ENCODE assay signal across 4 cellular contexts in genomic region chr6:143855057-143855456, GRCh38.
TF ChIP-seq lines count a peak whose summit lies in the region.
"Not testable (repeated sequence)": the region's sequence is repeated elsewhere in the genome, so short reads cannot be mapped to it uniquely, and the experiment has no call there.

No MANE protein-coding gene starts in this region.

TF ChIP-seq in HEK293, 187 proteins besides CTCF, POLR2A, EP300 and RAD21:
- peak; percentile 42 for TF ChIP-seq ZNF529 (tag by site-specific recombination; IDR thresholded peaks at IDR 0.05; ENCODE audit: insufficient replicate concordance)

TF ChIP-seq in WTC11, 78 proteins besides CTCF, POLR2A, EP300 and RAD21:
- TF ChIP-seq GABPB1 (CRISPR knock-in tag; IDR thresholded peaks at IDR 0.05) = peak; percentile 20; the same call in 1 of the 2 replicates

TF ChIP-seq in K562, 482 proteins besides CTCF, POLR2A, EP300 and RAD21:
- TF ChIP-seq ZNF507 (tag; conservative IDR thresholded peaks at IDR 0.05) = 0 out of 2 replicates have a peak, but pooled peaks have one; percentile 26

TF ChIP-seq in HepG2, 621 proteins besides CTCF, POLR2A, EP300 and RAD21:
- TF ChIP-seq SOX6, CREB1, FOXP1 (IDR thresholded peaks at IDR 0.05): not testable (repeated sequence)
- TF ChIP-seq SOX6 (CRISPR knock-in tag; IDR thresholded peaks at IDR 0.05) (peak; percentile 95), CEBPB (IDR thresholded peaks at IDR 0.05; ENCODE audit: borderline replicate concordance, low read depth, low read length) (peak; percentile 72; the same call in 1 of the 2 replicates), CREB1 (CRISPR knock-in tag; IDR thresholded peaks at IDR 0.05) (0 out of 2 replicates have a peak, but pooled peaks have one; percentile 17), FOXP1 (CRISPR knock-in tag; IDR thresholded peaks at IDR 0.05) (peak; percentile 61), TARDBP (CRISPR knock-in tag; IDR thresholded peaks at IDR 0.05) (peak; percentile 22; the same call in 1 of the 2 replicates), BCL6 (CRISPR knock-in tag; IDR thresholded peaks at IDR 0.05) (peak; percentile 37; the same call in 1 of the 2 replicates), SOX13 (IDR thresholded peaks at IDR 0.05) (peak; percentile 76; the same call in 1 of the 2 replicates), SOX13 (CRISPR knock-in tag; conservative IDR thresholded peaks at IDR 0.05 in 1 of 2, IDR thresholded peaks at IDR 0.05 in 1 of 2) (peak in 1 of 2 experiments; percentile 96; a peak in 2 of 4 replicates), CEBPG (CRISPR knock-in tag; IDR thresholded peaks at IDR 0.05) (peak; percentile 72), PAXIP1 (CRISPR knock-in tag; conservative IDR thresholded peaks at IDR 0.05) (0 out of 2 replicates have a peak, but pooled peaks have one; percentile 21), SAP130 (CRISPR knock-in tag; IDR thresholded peaks at IDR 0.05; ENCODE audit: low read depth) (0 out of 2 replicates have a peak, but pooled peaks have one; percentile 10), FOXA3 (CRISPR knock-in tag; IDR thresholded peaks at IDR 0.05) (peak; percentile 76), THAP11 (CRISPR knock-in tag; IDR thresholded peaks at IDR 0.05) (0 out of 2 replicates have a peak, but pooled peaks have one; percentile 22), SOX5 (CRISPR knock-in tag; IDR thresholded peaks at IDR 0.05; ENCODE audit: borderline replicate concordance) (peak; percentile 92), TCF7 (IDR thresholded peaks at IDR 0.05; ENCODE audit: low read depth) (peak; percentile 59; the same call in 1 of the 2 replicates), ZNF331 (CRISPR knock-in tag; IDR thresholded peaks at IDR 0.05) (0 out of 2 replicates have a peak, but pooled peaks have one; percentile 24), GATAD2A (CRISPR knock-in tag; IDR thresholded peaks at IDR 0.05) (peak; percentile 72), ZNF644 (CRISPR knock-in tag; IDR thresholded peaks at IDR 0.05; ENCODE audit: low read depth) (peak; percentile 20; the same call in 1 of the 2 replicates), NCOA2 (CRISPR knock-in tag; IDR thresholded peaks at IDR 0.05) (0 out of 2 replicates have a peak, but pooled peaks have one; percentile 18)
- TF ChIP-seq, protein P1, sequence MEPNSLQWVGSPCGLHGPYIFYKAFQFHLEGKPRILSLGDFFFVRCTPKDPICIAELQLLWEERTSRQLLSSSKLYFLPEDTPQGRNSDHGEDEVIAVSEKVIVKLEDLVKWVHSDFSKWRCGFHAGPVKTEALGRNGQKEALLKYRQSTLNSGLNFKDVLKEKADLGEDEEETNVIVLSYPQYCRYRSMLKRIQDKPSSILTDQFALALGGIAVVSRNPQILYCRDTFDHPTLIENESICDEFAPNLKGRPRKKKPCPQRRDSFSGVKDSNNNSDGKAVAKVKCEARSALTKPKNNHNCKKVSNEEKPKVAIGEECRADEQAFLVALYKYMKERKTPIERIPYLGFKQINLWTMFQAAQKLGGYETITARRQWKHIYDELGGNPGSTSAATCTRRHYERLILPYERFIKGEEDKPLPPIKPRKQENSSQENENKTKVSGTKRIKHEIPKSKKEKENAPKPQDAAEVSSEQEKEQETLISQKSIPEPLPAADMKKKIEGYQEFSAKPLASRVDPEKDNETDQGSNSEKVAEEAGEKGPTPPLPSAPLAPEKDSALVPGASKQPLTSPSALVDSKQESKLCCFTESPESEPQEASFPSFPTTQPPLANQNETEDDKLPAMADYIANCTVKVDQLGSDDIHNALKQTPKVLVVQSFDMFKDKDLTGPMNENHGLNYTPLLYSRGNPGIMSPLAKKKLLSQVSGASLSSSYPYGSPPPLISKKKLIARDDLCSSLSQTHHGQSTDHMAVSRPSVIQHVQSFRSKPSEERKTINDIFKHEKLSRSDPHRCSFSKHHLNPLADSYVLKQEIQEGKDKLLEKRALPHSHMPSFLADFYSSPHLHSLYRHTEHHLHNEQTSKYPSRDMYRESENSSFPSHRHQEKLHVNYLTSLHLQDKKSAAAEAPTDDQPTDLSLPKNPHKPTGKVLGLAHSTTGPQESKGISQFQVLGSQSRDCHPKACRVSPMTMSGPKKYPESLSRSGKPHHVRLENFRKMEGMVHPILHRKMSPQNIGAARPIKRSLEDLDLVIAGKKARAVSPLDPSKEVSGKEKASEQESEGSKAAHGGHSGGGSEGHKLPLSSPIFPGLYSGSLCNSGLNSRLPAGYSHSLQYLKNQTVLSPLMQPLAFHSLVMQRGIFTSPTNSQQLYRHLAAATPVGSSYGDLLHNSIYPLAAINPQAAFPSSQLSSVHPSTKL (CRISPR knock-in tag; IDR thresholded peaks at IDR 0.05) = peak; percentile 50
- TF ChIP-seq, protein P2, sequence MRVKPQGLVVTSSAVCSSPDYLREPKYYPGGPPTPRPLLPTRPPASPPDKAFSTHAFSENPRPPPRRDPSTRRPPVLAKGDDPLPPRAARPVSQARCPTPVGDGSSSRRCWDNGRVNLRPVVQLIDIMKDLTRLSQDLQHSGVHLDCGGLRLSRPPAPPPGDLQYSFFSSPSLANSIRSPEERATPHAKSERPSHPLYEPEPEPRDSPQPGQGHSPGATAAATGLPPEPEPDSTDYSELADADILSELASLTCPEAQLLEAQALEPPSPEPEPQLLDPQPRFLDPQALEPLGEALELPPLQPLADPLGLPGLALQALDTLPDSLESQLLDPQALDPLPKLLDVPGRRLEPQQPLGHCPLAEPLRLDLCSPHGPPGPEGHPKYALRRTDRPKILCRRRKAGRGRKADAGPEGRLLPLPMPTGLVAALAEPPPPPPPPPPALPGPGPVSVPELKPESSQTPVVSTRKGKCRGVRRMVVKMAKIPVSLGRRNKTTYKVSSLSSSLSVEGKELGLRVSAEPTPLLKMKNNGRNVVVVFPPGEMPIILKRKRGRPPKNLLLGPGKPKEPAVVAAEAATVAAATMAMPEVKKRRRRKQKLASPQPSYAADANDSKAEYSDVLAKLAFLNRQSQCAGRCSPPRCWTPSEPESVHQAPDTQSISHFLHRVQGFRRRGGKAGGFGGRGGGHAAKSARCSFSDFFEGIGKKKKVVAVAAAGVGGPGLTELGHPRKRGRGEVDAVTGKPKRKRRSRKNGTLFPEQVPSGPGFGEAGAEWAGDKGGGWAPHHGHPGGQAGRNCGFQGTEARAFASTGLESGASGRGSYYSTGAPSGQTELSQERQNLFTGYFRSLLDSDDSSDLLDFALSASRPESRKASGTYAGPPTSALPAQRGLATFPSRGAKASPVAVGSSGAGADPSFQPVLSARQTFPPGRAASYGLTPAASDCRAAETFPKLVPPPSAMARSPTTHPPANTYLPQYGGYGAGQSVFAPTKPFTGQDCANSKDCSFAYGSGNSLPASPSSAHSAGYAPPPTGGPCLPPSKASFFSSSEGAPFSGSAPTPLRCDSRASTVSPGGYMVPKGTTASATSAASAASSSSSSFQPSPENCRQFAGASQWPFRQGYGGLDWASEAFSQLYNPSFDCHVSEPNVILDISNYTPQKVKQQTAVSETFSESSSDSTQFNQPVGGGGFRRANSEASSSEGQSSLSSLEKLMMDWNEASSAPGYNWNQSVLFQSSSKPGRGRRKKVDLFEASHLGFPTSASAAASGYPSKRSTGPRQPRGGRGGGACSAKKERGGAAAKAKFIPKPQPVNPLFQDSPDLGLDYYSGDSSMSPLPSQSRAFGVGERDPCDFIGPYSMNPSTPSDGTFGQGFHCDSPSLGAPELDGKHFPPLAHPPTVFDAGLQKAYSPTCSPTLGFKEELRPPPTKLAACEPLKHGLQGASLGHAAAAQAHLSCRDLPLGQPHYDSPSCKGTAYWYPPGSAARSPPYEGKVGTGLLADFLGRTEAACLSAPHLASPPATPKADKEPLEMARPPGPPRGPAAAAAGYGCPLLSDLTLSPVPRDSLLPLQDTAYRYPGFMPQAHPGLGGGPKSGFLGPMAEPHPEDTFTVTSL (CRISPR knock-in tag; IDR thresholded peaks at IDR 0.05; ENCODE audit: borderline replicate concordance) = 0 out of 2 replicates have a peak, but pooled peaks have one; percentile 17
- TF ChIP-seq, protein P3, sequence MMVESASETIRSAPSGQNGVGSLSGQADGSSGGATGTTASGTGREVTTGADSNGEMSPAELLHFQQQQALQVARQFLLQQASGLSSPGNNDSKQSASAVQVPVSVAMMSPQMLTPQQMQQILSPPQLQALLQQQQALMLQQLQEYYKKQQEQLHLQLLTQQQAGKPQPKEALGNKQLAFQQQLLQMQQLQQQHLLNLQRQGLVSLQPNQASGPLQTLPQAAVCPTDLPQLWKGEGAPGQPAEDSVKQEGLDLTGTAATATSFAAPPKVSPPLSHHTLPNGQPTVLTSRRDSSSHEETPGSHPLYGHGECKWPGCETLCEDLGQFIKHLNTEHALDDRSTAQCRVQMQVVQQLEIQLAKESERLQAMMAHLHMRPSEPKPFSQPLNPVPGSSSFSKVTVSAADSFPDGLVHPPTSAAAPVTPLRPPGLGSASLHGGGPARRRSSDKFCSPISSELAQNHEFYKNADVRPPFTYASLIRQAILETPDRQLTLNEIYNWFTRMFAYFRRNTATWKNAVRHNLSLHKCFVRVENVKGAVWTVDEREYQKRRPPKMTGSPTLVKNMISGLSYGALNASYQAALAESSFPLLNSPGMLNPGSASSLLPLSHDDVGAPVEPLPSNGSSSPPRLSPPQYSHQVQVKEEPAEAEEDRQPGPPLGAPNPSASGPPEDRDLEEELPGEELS (CRISPR knock-in tag; IDR thresholded peaks at IDR 0.05) = peak; percentile 65
